Comparison of ENCODE assay signal across 11 cellular contexts in the genomic region with DNA sequence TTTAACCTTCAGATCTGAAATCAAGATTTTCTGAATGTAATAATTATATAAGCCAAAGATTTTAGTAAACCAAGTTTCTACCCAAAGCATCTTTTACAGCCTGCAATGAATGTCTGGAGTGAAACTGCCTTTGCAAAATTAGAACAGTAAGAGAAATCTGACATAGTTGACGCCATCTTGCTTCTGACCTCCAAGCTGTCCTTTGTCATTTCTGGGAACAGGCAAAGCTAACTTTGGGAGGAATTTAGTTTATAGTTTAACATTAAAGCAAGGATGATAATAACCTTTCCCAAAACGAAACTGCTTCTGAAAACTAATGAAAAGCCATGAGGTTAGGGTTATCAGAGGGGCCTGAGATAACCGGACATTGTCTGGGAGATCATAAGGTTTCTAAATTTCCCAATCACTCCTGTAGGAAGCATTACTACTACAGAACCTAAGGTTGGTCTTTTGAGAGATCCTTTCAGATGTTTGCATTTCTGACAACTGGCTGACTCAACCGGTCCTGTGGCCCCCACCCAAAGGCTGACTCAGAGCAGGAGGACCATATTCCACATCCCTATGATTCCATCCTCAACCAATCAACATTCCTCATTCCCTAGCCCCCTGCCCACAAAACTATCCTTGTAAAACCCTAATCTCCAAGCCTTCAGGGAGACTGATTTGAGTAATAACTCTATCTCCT.
DNase-seq lines count a peak whose midpoint lies in the region; ATAC-seq, FAIRE-seq and TF ChIP-seq lines count a peak whose summit lies in the region.
"Had no signal": no experiment of that assay in that cellular context is flagged by ENCODE, and none has a peak within 500 bp of the region (broad histone marks: within the 10 kb centered on the region; RNA-seq: fewer than 3 reads in every experiment).

No MANE protein-coding gene starts in this region.

- intact Hi-C loops in spleen (cut with DNase I; ENCODE audit: low total_unique reads): no loop called here

- H3K27me3 Mint-ChIP-seq in activated CD8-positive, alpha-beta memory T cell treated with anti-CD3 and anti-CD28 coated beads, Interleukin-2, amount 10 ng/mL, durations not matched to agents 7 days and 5 days: peaks cover 4% of the 10 kb centered on the region

- no peak for ATAC-seq in activated CD8-positive, alpha-beta memory T cell treated with anti-CD3 and anti-CD28 coated beads, Interleukin-2, amount 10 ng/mL, durations not matched to agents 7 days and 5 days
- ATAC-seq in GM21447 (IDR thresholded peaks at IDR 0.05; ENCODE audit: unreplicated experiment): no peak

- 78 to 87% (median 84%) methylated on average over 4 of the region's 4 CpGs for WGBS in spleen, 5 donors

- peaks cover 34% of the 10 kb centered on the region for H3K4me1 Mint-ChIP-seq in activated CD8-positive, alpha-beta memory T cell treated with anti-CD3 and anti-CD28 coated beads, Interleukin-2, amount 10 ng/mL, durations not matched to agents 7 days and 5 days

- DNase-seq in activated CD8-positive, alpha-beta memory T cell treated with anti-CD3 and anti-CD28 coated beads, Interleukin-2, amount 10 ng/mL, durations not matched to agents 7 days and 5 days: no peak
- DNase-seq in activated CD8-positive, alpha-beta memory T cell treated with anti-CD3 and anti-CD28 coated beads for 24 hours: no peak
- peak; percentile 73 for DNase-seq in RCC 7860 (ENCODE audit: low spot score)
- peak; percentile 88 for DNase-seq in fibroblast of mammary gland (ENCODE audit: low read depth)
- no peak for DNase-seq in spleen
- no peak for DNase-seq in urothelium cell line (ENCODE audit: low spot score)
- DNase-seq in activated gamma-delta T cell treated with Interleukin-2 at 50 U/mL for 16 hours: no peak
- DNase-seq: kidney, NCI-H2029 had no signal

- FAIRE-seq in RCC 7860 (lab: Jason Lieb, UNC) (no peak), urothelium cell line (lab: Jason Lieb, UNC) (no peak)
- FAIRE-seq: kidney had no signal

- peaks cover 0 to 5% (median 0%) of the 10 kb centered on the region in 6 donors for H3K36me3 ChIP-seq in spleen

- peaks cover 28 to 53% (median 34%) of the 10 kb centered on the region in 6 donors for H3K4me1 ChIP-seq in spleen

- CTCF ChIA-PET in activated CD8-positive, alpha-beta memory T cell treated with anti-CD3 and anti-CD28 coated beads, Interleukin-2, amount 10 ng/mL, durations not matched to agents 7 days and 5 days (lab: Charles Lee): interaction anchor here (1.0 to 2.7 kb wide), 3 partner anchors 62 to 217 kb away, joined by 3 to 11 read pairs (median 3); no protein-coding TSS in a partner anchor

- peak overlapping the region; percentile 17 for H3K27ac Mint-ChIP-seq in activated CD8-positive, alpha-beta memory T cell treated with anti-CD3 and anti-CD28 coated beads, Interleukin-2, amount 10 ng/mL, durations not matched to agents 7 days and 5 days

- no peak for TF ChIP-seq CTCF in fibroblast of mammary gland (conservative IDR thresholded peaks at IDR 0.05; ENCODE audit: control insufficient read depth, insufficient read depth, low read depth, low read length)
- no peak for TF ChIP-seq CTCF in spleen (IDR thresholded peaks at IDR 0.05 in 8 of 11, conservative IDR thresholded peaks at IDR 0.05 in 3 of 11)

- H3K4me3 ChIP-seq in fibroblast of mammary gland (ENCODE audit: control insufficient read depth, low read depth, low read length) (no peak overlapping the region), spleen (no peak overlapping the region)

- H3K36me3 Mint-ChIP-seq in activated CD8-positive, alpha-beta memory T cell treated with anti-CD3 and anti-CD28 coated beads, Interleukin-2, amount 10 ng/mL, durations not matched to agents 7 days and 5 days: peaks cover 32% of the 10 kb centered on the region

- H3K27me3 ChIP-seq in spleen (replicated peaks in 1 of 7): no peaks in the 10 kb centered on the region

- TF ChIP-seq POLR2A in spleen (IDR thresholded peaks at IDR 0.05): no peak

- H3K9me3 Mint-ChIP-seq in activated CD8-positive, alpha-beta memory T cell treated with anti-CD3 and anti-CD28 coated beads, Interleukin-2, amount 10 ng/mL, durations not matched to agents 7 days and 5 days (ENCODE audit: low read depth): peaks cover 6% of the 10 kb centered on the region

- no peaks in the 10 kb centered on the region for H3K9me3 ChIP-seq in spleen

- no peak overlapping the region for H3K4me3 Mint-ChIP-seq in activated CD8-positive, alpha-beta memory T cell treated with anti-CD3 and anti-CD28 coated beads, Interleukin-2, amount 10 ng/mL, durations not matched to agents 7 days and 5 days

- H3K27ac ChIP-seq in spleen: peak overlapping the region in 7 of 8 donors; percentile 9 to 74 (median 61)
- H3K27ac ChIP-seq: C4-2B had no signal

Comparison
In these comparisons a context has a peak if more than half of its experiments do, and no peak if none do; other contexts are left out.
1. DNase-seq: peak in RCC 7860 (single experiment) and fibroblast of mammary gland (single experiment); none in activated CD8-positive, alpha-beta memory T cell treated with anti-CD3 and anti-CD28 coated beads, Interleukin-2, amount 10 ng/mL, durations not matched to agents 7 days and 5 days (single experiment), activated CD8-positive, alpha-beta memory T cell treated with anti-CD3 and anti-CD28 coated beads for 24 hours (single experiment), spleen (single experiment), urothelium cell line (single experiment) and activated gamma-delta T cell treated with Interleukin-2 at 50 U/mL for 16 hours (single experiment).